ENCODE assay signal across 26 cellular contexts in genomic region chr14:25820368-25820767, GRCh38.
"Had no signal": no experiment of that assay in that cellular context is flagged by ENCODE, and none has a peak within 500 bp of the region (broad histone marks: within the 10 kb centered on the region; RNA-seq: fewer than 3 reads in every experiment).

No MANE protein-coding gene starts in this region.

- ATAC-seq: effector memory CD8-positive, alpha-beta T cell; esophagus mucosa; foreskin keratinocyte; gastrocnemius medialis; gastroesophageal sphincter; heart left ventricle; heart right ventricle had no signal

- H3K36me3 ChIP-seq: colonic mucosa, esophagus muscularis mucosa, esophagus squamous epithelium, gastrocnemius medialis, gastroesophageal sphincter, heart left ventricle, heart right ventricle had no signal

- FAIRE-seq: colon, endometrium, endothelial cell of umbilical vein, frontal cortex had no signal

- H3K4me3 ChIP-seq: colonic mucosa, coronary artery, dorsolateral prefrontal cortex, esophagus muscularis mucosa, esophagus squamous epithelium, gastrocnemius medialis, gastroesophageal sphincter, heart left ventricle, heart right ventricle had no signal

- DNase-seq: colonic mucosa; cortex of kidney; dermis blood vessel endothelial cell; effector CD4-positive, alpha-beta T cell; effector CD8-positive, alpha-beta T cell; effector memory CD4-positive, alpha-beta T cell; effector memory CD8-positive, alpha-beta T cell; endodermal cell; erythroblast; esophagus squamous epithelium; foreskin fibroblast; foreskin keratinocyte; foreskin melanocyte; gastrocnemius medialis; glutamatergic neuron; heart left ventricle; heart right ventricle had no signal

- H3K27me3 ChIP-seq: colonic mucosa, dorsolateral prefrontal cortex, esophagus muscularis mucosa, esophagus squamous epithelium, foreskin keratinocyte, gastrocnemius medialis, gastroesophageal sphincter, heart left ventricle, heart right ventricle had no signal
